Comparison of ENCODE assay signal across 1 cellular context in the genomic region with DNA sequence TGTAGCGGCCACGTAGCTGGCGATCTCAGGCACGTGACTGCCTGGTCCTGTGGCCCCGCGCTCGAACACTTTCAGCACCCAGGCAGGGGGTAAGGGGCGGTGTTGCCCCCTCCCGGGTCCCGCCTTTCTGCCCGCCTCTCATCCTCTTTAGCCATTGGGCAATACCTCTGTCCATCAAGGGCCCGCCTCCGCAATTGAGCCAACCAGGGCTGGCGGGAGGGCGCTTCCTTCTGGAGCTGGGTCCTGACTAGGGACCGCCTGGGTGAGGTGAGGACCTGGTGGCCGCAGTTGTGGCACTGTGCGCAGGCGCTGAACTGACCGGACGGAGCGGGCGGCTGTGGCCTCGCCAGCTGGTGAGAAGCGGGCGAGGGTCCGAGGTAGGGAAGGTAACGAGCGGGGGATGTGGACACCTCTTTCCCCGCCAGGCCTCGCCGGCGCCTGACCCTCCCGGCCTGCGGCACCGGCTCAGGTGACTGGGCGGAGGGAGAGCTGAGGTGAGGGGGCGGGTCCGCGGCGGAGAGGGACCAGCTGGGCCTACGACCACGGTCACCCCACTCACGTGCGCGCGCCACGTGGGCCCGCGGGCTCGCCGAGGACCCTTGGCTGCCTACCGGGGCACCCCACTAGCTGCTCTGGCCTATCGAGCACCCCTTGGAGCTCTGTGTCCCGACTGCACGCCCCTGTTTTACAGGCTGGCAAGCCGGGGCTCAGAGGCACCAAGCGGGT.
TF ChIP-seq lines count a peak whose summit lies in the region.

A gene with protein sequence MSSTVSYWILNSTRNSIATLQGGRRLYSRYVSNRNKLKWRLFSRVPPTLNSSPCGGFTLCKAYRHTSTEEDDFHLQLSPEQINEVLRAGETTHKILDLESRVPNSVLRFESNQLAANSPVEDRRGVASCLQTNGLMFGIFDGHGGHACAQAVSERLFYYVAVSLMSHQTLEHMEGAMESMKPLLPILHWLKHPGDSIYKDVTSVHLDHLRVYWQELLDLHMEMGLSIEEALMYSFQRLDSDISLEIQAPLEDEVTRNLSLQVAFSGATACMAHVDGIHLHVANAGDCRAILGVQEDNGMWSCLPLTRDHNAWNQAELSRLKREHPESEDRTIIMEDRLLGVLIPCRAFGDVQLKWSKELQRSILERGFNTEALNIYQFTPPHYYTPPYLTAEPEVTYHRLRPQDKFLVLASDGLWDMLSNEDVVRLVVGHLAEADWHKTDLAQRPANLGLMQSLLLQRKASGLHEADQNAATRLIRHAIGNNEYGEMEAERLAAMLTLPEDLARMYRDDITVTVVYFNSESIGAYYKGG (plus strand): TSS at position 228 of the 726 bp plus-strand sequence. CDS start 3,770 bp downstream, outside the sequence.

TF ChIP-seq in HepG2, 621 proteins besides CTCF, POLR2A, EP300 and RAD21 (continued from another document and continues in another):
- TF ChIP-seq MYNN (CRISPR knock-in tag; IDR thresholded peaks at IDR 0.05; ENCODE audit: low read depth) (peak; percentile 96), GFI1 (CRISPR knock-in tag; IDR thresholded peaks at IDR 0.05; ENCODE audit: borderline replicate concordance) (peak; percentile 70; the same call in 1 of the 2 replicates), ZBTB3 (CRISPR knock-in tag; IDR thresholded peaks at IDR 0.05; ENCODE audit: borderline replicate concordance, low read depth) (no peak), CENPT (CRISPR knock-in tag; IDR thresholded peaks at IDR 0.05; ENCODE audit: low read depth) (peak; percentile 24), ZIK1 (CRISPR knock-in tag; IDR thresholded peaks at IDR 0.05; ENCODE audit: borderline replicate concordance, low read depth) (peak; percentile 65; the same call in 1 of the 2 replicates), ZEB1 (IDR thresholded peaks at IDR 0.05; ENCODE audit: insufficient replicate concordance, low read depth) (peak; percentile 74), ZKSCAN1 (IDR thresholded peaks at IDR 0.05; ENCODE audit: low read length) (no peak; the same call in 1 of the 2 replicates), ZNF460 (CRISPR knock-in tag; IDR thresholded peaks at IDR 0.05; ENCODE audit: borderline replicate concordance) (no peak), SATB2 (CRISPR knock-in tag; IDR thresholded peaks at IDR 0.05) (peak; percentile 98), ZNF235 (CRISPR knock-in tag; IDR thresholded peaks at IDR 0.05; ENCODE audit: borderline replicate concordance) (peak; percentile 76; the same call in 1 of the 2 replicates), SNRNP70 (IDR thresholded peaks at IDR 0.05; ENCODE audit: low read depth, low read length) (no peak), FOSL2 (CRISPR knock-in tag; IDR thresholded peaks at IDR 0.05) (peak; percentile 17; the same call in 1 of the 2 replicates), MAF1 (CRISPR knock-in tag; IDR thresholded peaks at IDR 0.05; ENCODE audit: borderline replicate concordance) (peak; percentile 78), TEAD2 (CRISPR knock-in tag; IDR thresholded peaks at IDR 0.05) (no peak), ZNF83 (CRISPR knock-in tag; IDR thresholded peaks at IDR 0.05; ENCODE audit: borderline replicate concordance) (peak; percentile 66), ZNF775 (CRISPR knock-in tag; IDR thresholded peaks at IDR 0.05; ENCODE audit: borderline replicate concordance) (peak; percentile 80; the same call in 1 of the 2 replicates), ZSCAN20 (CRISPR knock-in tag; IDR thresholded peaks at IDR 0.05; ENCODE audit: borderline replicate concordance) (peak; percentile 89; the same call in 1 of the 2 replicates), FOXK2 (IDR thresholded peaks at IDR 0.05) (no peak), ZNF44 (CRISPR knock-in tag; IDR thresholded peaks at IDR 0.05) (no peak; the same call in none of the 2 replicates), ZNF672 (CRISPR knock-in tag; IDR thresholded peaks at IDR 0.05) (no peak), FOXC1 (CRISPR knock-in tag; IDR thresholded peaks at IDR 0.05; ENCODE audit: borderline replicate concordance) (peak; percentile 97), KLF6 (CRISPR knock-in tag; IDR thresholded peaks at IDR 0.05) (peak; percentile 93), ZNF598 (CRISPR knock-in tag; IDR thresholded peaks at IDR 0.05; ENCODE audit: borderline replicate concordance) (peak; percentile 98; the same call in 1 of the 2 replicates), ZMAT3 (CRISPR knock-in tag; conservative IDR thresholded peaks at IDR 0.05) (peak; percentile 88; the same call in 1 of the 2 replicates), ZNF101 (CRISPR knock-in tag; IDR thresholded peaks at IDR 0.05; ENCODE audit: borderline replicate concordance, low read depth) (peak; percentile 96; the same call in 1 of the 2 replicates), MYC (CRISPR knock-in tag; IDR thresholded peaks at IDR 0.05; ENCODE audit: borderline replicate concordance) (peak; percentile 98), ZSCAN12 (CRISPR knock-in tag; IDR thresholded peaks at IDR 0.05) (peak; percentile 91), GATAD2A (CRISPR knock-in tag; IDR thresholded peaks at IDR 0.05) (no peak)
- TF ChIP-seq, protein P1, sequence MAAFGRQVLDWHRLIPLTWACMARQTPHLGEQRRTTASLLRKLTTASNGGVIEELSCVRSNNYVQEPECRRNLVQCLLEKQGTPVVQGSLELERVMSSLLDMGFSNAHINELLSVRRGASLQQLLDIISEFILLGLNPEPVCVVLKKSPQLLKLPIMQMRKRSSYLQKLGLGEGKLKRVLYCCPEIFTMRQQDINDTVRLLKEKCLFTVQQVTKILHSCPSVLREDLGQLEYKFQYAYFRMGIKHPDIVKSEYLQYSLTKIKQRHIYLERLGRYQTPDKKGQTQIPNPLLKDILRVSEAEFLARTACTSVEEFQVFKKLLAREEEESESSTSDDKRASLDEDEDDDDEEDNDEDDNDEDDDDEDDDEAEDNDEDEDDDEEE (CRISPR knock-in tag; IDR thresholded peaks at IDR 0.05) = peak; percentile 98
- TF ChIP-seq, protein P2, sequence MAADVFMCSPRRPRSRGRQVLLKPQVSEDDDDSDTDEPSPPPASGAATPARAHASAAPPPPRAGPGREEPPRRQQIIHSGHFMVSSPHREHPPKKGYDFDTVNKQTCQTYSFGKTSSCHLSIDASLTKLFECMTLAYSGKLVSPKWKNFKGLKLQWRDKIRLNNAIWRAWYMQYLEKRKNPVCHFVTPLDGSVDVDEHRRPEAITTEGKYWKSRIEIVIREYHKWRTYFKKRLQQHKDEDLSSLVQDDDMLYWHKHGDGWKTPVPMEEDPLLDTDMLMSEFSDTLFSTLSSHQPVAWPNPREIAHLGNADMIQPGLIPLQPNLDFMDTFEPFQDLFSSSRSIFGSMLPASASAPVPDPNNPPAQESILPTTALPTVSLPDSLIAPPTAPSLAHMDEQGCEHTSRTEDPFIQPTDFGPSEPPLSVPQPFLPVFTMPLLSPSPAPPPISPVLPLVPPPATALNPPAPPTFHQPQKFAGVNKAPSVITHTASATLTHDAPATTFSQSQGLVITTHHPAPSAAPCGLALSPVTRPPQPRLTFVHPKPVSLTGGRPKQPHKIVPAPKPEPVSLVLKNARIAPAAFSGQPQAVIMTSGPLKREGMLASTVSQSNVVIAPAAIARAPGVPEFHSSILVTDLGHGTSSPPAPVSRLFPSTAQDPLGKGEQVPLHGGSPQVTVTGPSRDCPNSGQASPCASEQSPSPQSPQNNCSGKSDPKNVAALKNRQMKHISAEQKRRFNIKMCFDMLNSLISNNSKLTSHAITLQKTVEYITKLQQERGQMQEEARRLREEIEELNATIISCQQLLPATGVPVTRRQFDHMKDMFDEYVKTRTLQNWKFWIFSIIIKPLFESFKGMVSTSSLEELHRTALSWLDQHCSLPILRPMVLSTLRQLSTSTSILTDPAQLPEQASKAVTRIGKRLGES (CRISPR knock-in tag; IDR thresholded peaks at IDR 0.05; ENCODE audit: borderline replicate concordance) = peak; percentile 61; the same call in 1 of the 2 replicates
- TF ChIP-seq, protein P3, sequence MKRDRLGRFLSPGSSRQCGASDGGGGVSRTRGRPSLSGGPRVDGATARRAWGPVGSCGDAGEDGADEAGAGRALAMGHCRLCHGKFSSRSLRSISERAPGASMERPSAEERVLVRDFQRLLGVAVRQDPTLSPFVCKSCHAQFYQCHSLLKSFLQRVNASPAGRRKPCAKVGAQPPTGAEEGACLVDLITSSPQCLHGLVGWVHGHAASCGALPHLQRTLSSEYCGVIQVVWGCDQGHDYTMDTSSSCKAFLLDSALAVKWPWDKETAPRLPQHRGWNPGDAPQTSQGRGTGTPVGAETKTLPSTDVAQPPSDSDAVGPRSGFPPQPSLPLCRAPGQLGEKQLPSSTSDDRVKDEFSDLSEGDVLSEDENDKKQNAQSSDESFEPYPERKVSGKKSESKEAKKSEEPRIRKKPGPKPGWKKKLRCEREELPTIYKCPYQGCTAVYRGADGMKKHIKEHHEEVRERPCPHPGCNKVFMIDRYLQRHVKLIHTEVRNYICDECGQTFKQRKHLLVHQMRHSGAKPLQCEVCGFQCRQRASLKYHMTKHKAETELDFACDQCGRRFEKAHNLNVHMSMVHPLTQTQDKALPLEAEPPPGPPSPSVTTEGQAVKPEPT (CRISPR knock-in tag; IDR thresholded peaks at IDR 0.05; ENCODE audit: low read depth) = peak; percentile 89
- TF ChIP-seq, protein P4, sequence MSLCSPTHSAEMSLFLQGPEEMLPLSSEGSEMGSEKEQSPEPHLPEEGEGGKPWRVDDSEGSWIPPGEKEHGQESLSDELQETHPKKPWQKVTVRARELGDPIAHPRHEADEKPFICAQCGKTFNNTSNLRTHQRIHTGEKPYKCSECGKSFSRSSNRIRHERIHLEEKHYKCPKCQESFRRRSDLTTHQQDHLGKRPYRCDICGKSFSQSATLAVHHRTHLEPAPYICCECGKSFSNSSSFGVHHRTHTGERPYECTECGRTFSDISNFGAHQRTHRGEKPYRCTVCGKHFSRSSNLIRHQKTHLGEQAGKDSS (CRISPR knock-in tag; IDR thresholded peaks at IDR 0.05; ENCODE audit: borderline replicate concordance, low read depth) = peak; percentile 91
- TF ChIP-seq, protein P5, sequence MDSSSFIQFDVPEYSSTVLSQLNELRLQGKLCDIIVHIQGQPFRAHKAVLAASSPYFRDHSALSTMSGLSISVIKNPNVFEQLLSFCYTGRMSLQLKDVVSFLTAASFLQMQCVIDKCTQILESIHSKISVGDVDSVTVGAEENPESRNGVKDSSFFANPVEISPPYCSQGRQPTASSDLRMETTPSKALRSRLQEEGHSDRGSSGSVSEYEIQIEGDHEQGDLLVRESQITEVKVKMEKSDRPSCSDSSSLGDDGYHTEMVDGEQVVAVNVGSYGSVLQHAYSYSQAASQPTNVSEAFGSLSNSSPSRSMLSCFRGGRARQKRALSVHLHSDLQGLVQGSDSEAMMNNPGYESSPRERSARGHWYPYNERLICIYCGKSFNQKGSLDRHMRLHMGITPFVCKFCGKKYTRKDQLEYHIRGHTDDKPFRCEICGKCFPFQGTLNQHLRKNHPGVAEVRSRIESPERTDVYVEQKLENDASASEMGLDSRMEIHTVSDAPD (CRISPR knock-in tag; IDR thresholded peaks at IDR 0.05) = 0 out of 2 replicates have a peak, but pooled peaks have one; percentile 32
- TF ChIP-seq, protein P6, sequence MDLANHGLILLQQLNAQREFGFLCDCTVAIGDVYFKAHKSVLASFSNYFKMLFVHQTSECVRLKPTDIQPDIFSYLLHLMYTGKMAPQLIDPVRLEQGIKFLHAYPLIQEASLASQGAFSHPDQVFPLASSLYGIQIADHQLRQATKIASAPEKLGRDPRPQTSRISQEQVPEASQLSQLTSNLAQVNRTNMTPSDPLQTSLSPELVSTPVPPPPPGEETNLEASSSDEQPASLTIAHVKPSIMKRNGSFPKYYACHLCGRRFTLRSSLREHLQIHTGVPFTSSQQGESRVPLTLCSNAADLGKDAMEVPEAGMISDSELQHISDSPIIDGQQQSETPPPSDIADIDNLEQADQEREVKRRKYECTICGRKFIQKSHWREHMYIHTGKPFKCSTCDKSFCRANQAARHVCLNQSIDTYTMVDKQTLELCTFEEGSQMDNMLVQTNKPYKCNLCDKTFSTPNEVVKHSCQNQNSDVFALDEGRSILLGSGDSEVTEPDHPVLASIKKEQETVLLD (CRISPR knock-in tag; IDR thresholded peaks at IDR 0.05; ENCODE audit: low read depth) = no peak
- TF ChIP-seq, protein P7, sequence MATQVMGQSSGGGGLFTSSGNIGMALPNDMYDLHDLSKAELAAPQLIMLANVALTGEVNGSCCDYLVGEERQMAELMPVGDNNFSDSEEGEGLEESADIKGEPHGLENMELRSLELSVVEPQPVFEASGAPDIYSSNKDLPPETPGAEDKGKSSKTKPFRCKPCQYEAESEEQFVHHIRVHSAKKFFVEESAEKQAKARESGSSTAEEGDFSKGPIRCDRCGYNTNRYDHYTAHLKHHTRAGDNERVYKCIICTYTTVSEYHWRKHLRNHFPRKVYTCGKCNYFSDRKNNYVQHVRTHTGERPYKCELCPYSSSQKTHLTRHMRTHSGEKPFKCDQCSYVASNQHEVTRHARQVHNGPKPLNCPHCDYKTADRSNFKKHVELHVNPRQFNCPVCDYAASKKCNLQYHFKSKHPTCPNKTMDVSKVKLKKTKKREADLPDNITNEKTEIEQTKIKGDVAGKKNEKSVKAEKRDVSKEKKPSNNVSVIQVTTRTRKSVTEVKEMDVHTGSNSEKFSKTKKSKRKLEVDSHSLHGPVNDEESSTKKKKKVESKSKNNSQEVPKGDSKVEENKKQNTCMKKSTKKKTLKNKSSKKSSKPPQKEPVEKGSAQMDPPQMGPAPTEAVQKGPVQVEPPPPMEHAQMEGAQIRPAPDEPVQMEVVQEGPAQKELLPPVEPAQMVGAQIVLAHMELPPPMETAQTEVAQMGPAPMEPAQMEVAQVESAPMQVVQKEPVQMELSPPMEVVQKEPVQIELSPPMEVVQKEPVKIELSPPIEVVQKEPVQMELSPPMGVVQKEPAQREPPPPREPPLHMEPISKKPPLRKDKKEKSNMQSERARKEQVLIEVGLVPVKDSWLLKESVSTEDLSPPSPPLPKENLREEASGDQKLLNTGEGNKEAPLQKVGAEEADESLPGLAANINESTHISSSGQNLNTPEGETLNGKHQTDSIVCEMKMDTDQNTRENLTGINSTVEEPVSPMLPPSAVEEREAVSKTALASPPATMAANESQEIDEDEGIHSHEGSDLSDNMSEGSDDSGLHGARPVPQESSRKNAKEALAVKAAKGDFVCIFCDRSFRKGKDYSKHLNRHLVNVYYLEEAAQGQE (IDR thresholded peaks at IDR 0.05; ENCODE audit: borderline replicate concordance in 1 of 2, low read depth in 1 of 2, low read length in 2 of 2) = 0 out of 4 replicates have a peak, but pooled peaks of 1 of the 2 experiments have one; percentile 29
- TF ChIP-seq, protein P8, sequence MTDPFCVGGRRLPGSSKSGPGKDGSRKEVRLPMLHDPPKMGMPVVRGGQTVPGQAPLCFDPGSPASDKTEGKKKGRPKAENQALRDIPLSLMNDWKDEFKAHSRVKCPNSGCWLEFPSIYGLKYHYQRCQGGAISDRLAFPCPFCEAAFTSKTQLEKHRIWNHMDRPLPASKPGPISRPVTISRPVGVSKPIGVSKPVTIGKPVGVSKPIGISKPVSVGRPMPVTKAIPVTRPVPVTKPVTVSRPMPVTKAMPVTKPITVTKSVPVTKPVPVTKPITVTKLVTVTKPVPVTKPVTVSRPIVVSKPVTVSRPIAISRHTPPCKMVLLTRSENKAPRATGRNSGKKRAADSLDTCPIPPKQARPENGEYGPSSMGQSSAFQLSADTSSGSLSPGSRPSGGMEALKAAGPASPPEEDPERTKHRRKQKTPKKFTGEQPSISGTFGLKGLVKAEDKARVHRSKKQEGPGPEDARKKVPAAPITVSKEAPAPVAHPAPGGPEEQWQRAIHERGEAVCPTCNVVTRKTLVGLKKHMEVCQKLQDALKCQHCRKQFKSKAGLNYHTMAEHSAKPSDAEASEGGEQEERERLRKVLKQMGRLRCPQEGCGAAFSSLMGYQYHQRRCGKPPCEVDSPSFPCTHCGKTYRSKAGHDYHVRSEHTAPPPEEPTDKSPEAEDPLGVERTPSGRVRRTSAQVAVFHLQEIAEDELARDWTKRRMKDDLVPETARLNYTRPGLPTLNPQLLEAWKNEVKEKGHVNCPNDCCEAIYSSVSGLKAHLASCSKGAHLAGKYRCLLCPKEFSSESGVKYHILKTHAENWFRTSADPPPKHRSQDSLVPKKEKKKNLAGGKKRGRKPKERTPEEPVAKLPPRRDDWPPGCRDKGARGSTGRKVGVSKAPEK (CRISPR knock-in tag; IDR thresholded peaks at IDR 0.05; ENCODE audit: borderline replicate concordance) = no peak; the same call in 1 of the 2 replicates
